ENCODE assay signal across 2 cellular contexts in the genomic region with DNA sequence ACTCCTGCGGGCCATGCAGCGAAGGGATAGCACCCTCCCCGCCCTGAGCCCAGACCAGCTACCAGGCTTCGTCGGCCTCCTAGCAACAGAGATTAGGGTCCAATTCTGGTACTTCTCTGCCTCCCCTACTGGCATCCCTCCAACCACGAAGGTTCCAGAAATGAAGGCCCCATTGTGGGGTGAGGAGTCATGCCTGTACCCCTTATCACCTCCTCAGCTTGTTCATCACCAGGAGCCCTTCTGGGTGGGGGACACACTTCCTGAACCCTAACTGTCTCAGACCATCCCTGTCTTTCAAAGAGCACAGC.
TF ChIP-seq lines count a peak whose summit lies in the region.

No MANE protein-coding gene starts in this region.

TF ChIP-seq in GM23338, 12 proteins besides CTCF, POLR2A, EP300 and RAD21:
- TF ChIP-seq ZNF114 (CRISPR knock-in tag; IDR thresholded peaks at IDR 0.05), result no peak
- TF ChIP-seq, protein P1, sequence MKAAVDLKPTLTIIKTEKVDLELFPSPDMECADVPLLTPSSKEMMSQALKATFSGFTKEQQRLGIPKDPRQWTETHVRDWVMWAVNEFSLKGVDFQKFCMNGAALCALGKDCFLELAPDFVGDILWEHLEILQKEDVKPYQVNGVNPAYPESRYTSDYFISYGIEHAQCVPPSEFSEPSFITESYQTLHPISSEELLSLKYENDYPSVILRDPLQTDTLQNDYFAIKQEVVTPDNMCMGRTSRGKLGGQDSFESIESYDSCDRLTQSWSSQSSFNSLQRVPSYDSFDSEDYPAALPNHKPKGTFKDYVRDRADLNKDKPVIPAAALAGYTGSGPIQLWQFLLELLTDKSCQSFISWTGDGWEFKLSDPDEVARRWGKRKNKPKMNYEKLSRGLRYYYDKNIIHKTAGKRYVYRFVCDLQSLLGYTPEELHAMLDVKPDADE (IDR thresholded peaks at IDR 0.05), result no peak
- no peak for TF ChIP-seq STAT1 (IDR thresholded peaks at IDR 0.05; ENCODE audit: unreplicated experiment)
- no peak for TF ChIP-seq EZH2phosphoT487 (IDR thresholded peaks at IDR 0.05; ENCODE audit: unreplicated experiment)
- TF ChIP-seq, protein P2, sequence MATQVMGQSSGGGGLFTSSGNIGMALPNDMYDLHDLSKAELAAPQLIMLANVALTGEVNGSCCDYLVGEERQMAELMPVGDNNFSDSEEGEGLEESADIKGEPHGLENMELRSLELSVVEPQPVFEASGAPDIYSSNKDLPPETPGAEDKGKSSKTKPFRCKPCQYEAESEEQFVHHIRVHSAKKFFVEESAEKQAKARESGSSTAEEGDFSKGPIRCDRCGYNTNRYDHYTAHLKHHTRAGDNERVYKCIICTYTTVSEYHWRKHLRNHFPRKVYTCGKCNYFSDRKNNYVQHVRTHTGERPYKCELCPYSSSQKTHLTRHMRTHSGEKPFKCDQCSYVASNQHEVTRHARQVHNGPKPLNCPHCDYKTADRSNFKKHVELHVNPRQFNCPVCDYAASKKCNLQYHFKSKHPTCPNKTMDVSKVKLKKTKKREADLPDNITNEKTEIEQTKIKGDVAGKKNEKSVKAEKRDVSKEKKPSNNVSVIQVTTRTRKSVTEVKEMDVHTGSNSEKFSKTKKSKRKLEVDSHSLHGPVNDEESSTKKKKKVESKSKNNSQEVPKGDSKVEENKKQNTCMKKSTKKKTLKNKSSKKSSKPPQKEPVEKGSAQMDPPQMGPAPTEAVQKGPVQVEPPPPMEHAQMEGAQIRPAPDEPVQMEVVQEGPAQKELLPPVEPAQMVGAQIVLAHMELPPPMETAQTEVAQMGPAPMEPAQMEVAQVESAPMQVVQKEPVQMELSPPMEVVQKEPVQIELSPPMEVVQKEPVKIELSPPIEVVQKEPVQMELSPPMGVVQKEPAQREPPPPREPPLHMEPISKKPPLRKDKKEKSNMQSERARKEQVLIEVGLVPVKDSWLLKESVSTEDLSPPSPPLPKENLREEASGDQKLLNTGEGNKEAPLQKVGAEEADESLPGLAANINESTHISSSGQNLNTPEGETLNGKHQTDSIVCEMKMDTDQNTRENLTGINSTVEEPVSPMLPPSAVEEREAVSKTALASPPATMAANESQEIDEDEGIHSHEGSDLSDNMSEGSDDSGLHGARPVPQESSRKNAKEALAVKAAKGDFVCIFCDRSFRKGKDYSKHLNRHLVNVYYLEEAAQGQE (IDR thresholded peaks at IDR 0.05; ENCODE audit: unreplicated experiment), result no peak
- TF ChIP-seq NANOG (IDR thresholded peaks at IDR 0.05; ENCODE audit: borderline replicate concordance), result no peak
- TF ChIP-seq EZH2 (IDR thresholded peaks at IDR 0.05; ENCODE audit: low read depth, unreplicated experiment), result no peak
- no peak for TF ChIP-seq ZNF331 (CRISPR knock-in tag; IDR thresholded peaks at IDR 0.05; ENCODE audit: low read depth)

TF ChIP-seq in K562, 482 proteins besides CTCF, POLR2A, EP300 and RAD21:
- TF ChIP-seq KDM5B (IDR thresholded peaks at IDR 0.05; ENCODE audit: insufficient replicate concordance, low read depth, low read length) (no peak), TOE1 (IDR thresholded peaks at IDR 0.05; ENCODE audit: borderline replicate concordance) (no peak), TOE1 (CRISPR knock-in tag; IDR thresholded peaks at IDR 0.05; ENCODE audit: borderline replicate concordance, low read depth) (no peak), MCM3 (IDR thresholded peaks at IDR 0.05) (no peak), POLR2G (IDR thresholded peaks at IDR 0.05; ENCODE audit: low read depth, low read length) (0 out of 2 replicates have a peak, but pooled peaks have one; percentile 12), FOXJ2 (tag; IDR thresholded peaks at IDR 0.05) (no peak), HCFC1 (IDR thresholded peaks at IDR 0.05; ENCODE audit: low read depth, low read length) (no peak)
- TF ChIP-seq, protein P3, sequence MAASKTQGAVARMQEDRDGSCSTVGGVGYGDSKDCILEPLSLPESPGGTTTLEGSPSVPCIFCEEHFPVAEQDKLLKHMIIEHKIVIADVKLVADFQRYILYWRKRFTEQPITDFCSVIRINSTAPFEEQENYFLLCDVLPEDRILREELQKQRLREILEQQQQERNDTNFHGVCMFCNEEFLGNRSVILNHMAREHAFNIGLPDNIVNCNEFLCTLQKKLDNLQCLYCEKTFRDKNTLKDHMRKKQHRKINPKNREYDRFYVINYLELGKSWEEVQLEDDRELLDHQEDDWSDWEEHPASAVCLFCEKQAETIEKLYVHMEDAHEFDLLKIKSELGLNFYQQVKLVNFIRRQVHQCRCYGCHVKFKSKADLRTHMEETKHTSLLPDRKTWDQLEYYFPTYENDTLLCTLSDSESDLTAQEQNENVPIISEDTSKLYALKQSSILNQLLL (CRISPR knock-in tag; IDR thresholded peaks at IDR 0.05; ENCODE audit: borderline replicate concordance), result no peak
